Comparison of ENCODE assay signal across 21 cellular contexts in the genomic region with DNA sequence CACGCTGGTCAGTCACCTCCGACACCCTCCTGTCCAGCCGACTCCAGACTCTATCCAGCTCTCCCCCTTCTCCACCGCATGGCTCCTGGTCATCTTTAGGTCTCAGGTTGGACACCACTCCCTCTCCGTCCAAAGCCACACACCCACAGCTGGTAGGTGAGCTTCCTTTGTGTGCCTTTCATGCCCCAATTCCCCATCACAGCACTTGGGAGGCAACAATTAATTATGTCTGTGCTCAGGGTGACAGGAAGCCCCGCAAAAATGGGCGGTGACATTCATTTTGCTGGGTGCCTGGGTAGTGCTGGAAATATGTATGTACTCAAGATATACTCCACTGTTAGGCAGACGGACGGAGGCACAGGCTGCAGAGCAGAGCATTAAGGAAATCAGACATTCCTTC.
"Had no signal": no experiment of that assay in that cellular context is flagged by ENCODE, and none has a peak within 500 bp of the region (broad histone marks: within the 10 kb centered on the region; RNA-seq: fewer than 3 reads in every experiment).

No MANE protein-coding gene starts in this region.

- H3K4me3 Mint-ChIP-seq: IgD-negative memory B cell had no signal

- H3K9ac ChIP-seq: KMS-11, SK-N-SH had no signal

- H3K9me3 ChIP-seq: SK-N-SH had no signal

- H3K4me2 ChIP-seq: KMS-11, SK-N-SH had no signal

- H3K27ac ChIP-seq: HL-60, KMS-11 had no signal

- H3K27ac Mint-ChIP-seq: IgD-negative memory B cell had no signal

- H3K4me1 Mint-ChIP-seq: IgD-negative memory B cell had no signal

- ATAC-seq: K562 had no signal

- DNase-seq: Kasumi-1, MM.1S, NCI-H1092 treated with DMSO at 0.1 percent for 48 hours, NCI-H1436, NCI-H187, NCI-H2029, NCI-H2081 treated with DMSO at 0.1 percent for 48 hours, NCI-H2227 treated with DMSO at 0.1 percent for 48 hours, NCI-H524, NCI-H526 treated with DMSO at 0.1 percent for 48 hours, NCI-H774, RPMI8226, SHP77, SK-N-SH, SW 1271 had no signal

- H3K4me3 ChIP-seq: K562 had no signal

- FAIRE-seq: HTR-8/SVneo, K562, RCC 7860 had no signal
